ENCODE assay signal across 25 cellular contexts in the genomic region with DNA sequence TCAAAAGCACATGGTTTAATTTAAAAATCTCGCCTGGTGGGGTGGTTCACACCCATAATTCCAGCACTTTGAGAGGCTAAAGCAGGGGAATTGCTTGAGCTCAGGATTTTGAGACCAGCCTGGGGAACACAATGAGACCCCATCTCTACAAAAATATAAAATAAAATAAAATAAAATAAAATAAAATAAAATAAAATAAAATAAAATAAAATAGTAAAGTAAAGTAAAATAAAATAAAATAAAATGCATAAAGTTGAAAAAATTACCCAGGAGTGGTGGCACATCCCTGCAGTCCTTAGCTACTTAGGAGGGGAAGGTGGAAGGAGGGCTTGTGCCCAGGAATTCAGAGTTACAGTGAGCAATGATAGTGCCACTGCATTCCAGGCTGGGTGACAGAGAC.
"Had no signal": no experiment of that assay in that cellular context is flagged by ENCODE, and none has a peak within 500 bp of the region (broad histone marks: within the 10 kb centered on the region; RNA-seq: fewer than 3 reads in every experiment).

No MANE protein-coding gene starts in this region.

- ATAC-seq: effector memory CD8-positive, alpha-beta T cell; esophagus mucosa; foreskin keratinocyte; gastrocnemius medialis; gastroesophageal sphincter; heart left ventricle; heart right ventricle had no signal

- H3K4me1 Mint-ChIP-seq: endodermal cell had no signal

- H3K27ac Mint-ChIP-seq: dendritic cell treated with granulocyte-macrophage colony-stimulating factor and Interleukin-4, amounts not matched to agents 40 ng/mL and 50 ng/mL, for 4 days; effector memory CD8-positive, alpha-beta T cell; endodermal cell had no signal

- H3K9me3 Mint-ChIP-seq: dendritic cell treated with granulocyte-macrophage colony-stimulating factor and Interleukin-4, amounts not matched to agents 40 ng/mL and 50 ng/mL, for 4 days; effector memory CD8-positive, alpha-beta T cell; endodermal cell had no signal

- H3K4me3 Mint-ChIP-seq: dendritic cell treated with granulocyte-macrophage colony-stimulating factor and Interleukin-4, amounts not matched to agents 40 ng/mL and 50 ng/mL, for 4 days; effector memory CD8-positive, alpha-beta T cell; endodermal cell had no signal

- H3K4me1 ChIP-seq: colonic mucosa, esophagus muscularis mucosa, esophagus squamous epithelium, foreskin keratinocyte, gastrocnemius medialis, gastroesophageal sphincter, heart left ventricle, heart right ventricle had no signal

- H3K27me3 ChIP-seq: colonic mucosa, esophagus muscularis mucosa, esophagus squamous epithelium, foreskin keratinocyte, gastrocnemius medialis had no signal

- H3K4me3 ChIP-seq: colonic mucosa, coronary artery, dorsolateral prefrontal cortex, esophagus muscularis mucosa, esophagus squamous epithelium, gastrocnemius medialis, gastroesophageal sphincter, heart left ventricle, heart right ventricle had no signal

- H3K27ac ChIP-seq: colonic mucosa, coronary artery, dorsolateral prefrontal cortex, epithelial cell of prostate, esophagus muscularis mucosa, esophagus squamous epithelium, foreskin keratinocyte, gastrocnemius medialis, gastroesophageal sphincter, heart left ventricle, heart right ventricle had no signal

- H3K9me3 ChIP-seq: colonic mucosa, esophagus muscularis mucosa, esophagus squamous epithelium, gastrocnemius medialis, gastroesophageal sphincter, heart left ventricle had no signal

- DNase-seq: colonic mucosa; cortex of kidney; dermis blood vessel endothelial cell; dorsolateral prefrontal cortex; effector CD4-positive, alpha-beta T cell; effector CD8-positive, alpha-beta T cell; effector memory CD4-positive, alpha-beta T cell; effector memory CD8-positive, alpha-beta T cell; endodermal cell; erythroblast; esophagus squamous epithelium; foreskin fibroblast; foreskin keratinocyte; foreskin melanocyte; gastrocnemius medialis; glutamatergic neuron; head of caudate nucleus; heart left ventricle; heart right ventricle had no signal

- H3K36me3 ChIP-seq: colonic mucosa, esophagus muscularis mucosa, esophagus squamous epithelium, gastrocnemius medialis, gastroesophageal sphincter, heart left ventricle, heart right ventricle had no signal
